1 cellular context compared by ENCODE assay signal in genomic region chr19:45862564-45863334, GRCh38.
A peak's percentile ranks its signal among the peaks of the same experiment; 100 is the strongest.
TF ChIP-seq lines count a peak whose summit lies in the region.

TSS of gene SYMPK (minus strand) at chr19:45863147. CDS start at chr19:45854495, 8,652 bp downstream.

TF ChIP-seq in H1, 55 proteins besides CTCF, POLR2A, EP300 and RAD21:
- TF ChIP-seq TAF1 (IDR thresholded peaks at IDR 0.05; ENCODE audit: low read depth, low read length) (peak; percentile 82), SP2 (IDR thresholded peaks at IDR 0.05; ENCODE audit: low read length) (no peak), CREB1 (IDR thresholded peaks at IDR 0.05) (peak; percentile 83), RFX5 (IDR thresholded peaks at IDR 0.05; ENCODE audit: borderline replicate concordance, low read depth, low read length) (no peak), ASH2L (IDR thresholded peaks at IDR 0.05; ENCODE audit: low read length) (peak; percentile 45), ZNF274 (IDR thresholded peaks at IDR 0.05; ENCODE audit: borderline replicate concordance, extremely low read depth, low read length) (no peak), CHD2 (IDR thresholded peaks at IDR 0.05; ENCODE audit: low read length) (no peak; the same call in 1 of the 2 replicates), SIN3A (conservative IDR thresholded peaks at IDR 0.05 in 1 of 2, IDR thresholded peaks at IDR 0.05 in 1 of 2; ENCODE audit: low read depth in 1 of 2, low read length in 2 of 2) (peak in 1 of 2 experiments; percentile 29; a peak in 1 of 4 replicates), PHF8 (conservative IDR thresholded peaks at IDR 0.05; ENCODE audit: low read depth, low read length) (peak; percentile 90), BACH1 (IDR thresholded peaks at IDR 0.05; ENCODE audit: low read length) (no peak), CEBPB (IDR thresholded peaks at IDR 0.05; ENCODE audit: low read depth, low read length) (no peak), NRF1 (IDR thresholded peaks at IDR 0.05; ENCODE audit: low read depth, low read length) (peak; percentile 77), SIX5 (IDR thresholded peaks at IDR 0.05; ENCODE audit: low read depth, low read length) (peak; percentile 97; the same call in 1 of the 2 replicates), RXRA (IDR thresholded peaks at IDR 0.05; ENCODE audit: insufficient read depth, low read depth, low read length) (no peak), YY1 (IDR thresholded peaks at IDR 0.05; ENCODE audit: low read depth, low read length) (peak; percentile 93), MAFK (IDR thresholded peaks at IDR 0.05; ENCODE audit: low read depth, low read length) (no peak), SP1 (IDR thresholded peaks at IDR 0.05; ENCODE audit: low read depth, low read length) (peak; percentile 74), KDM1A (IDR thresholded peaks at IDR 0.05; ENCODE audit: borderline replicate concordance, low read length) (peak; percentile 73; the same call in 1 of the 2 replicates), EZH2 (IDR thresholded peaks at IDR 0.05; ENCODE audit: low read depth, low read length, severe bottlenecking) (no peak), TAF7 (optimal IDR thresholded peaks at IDR 0.05; ENCODE audit: borderline replicate concordance, low read depth, low read length) (peak; percentile 5), TBP (IDR thresholded peaks at IDR 0.05; ENCODE audit: low read depth, low read length) (peak; percentile 76), SP4 (IDR thresholded peaks at IDR 0.05; ENCODE audit: low read length) (no peak), EGR1 (IDR thresholded peaks at IDR 0.05; ENCODE audit: borderline replicate concordance, low read depth, low read length) (no peak), POLR2AphosphoS5 (IDR thresholded peaks at IDR 0.05; ENCODE audit: low read depth, low read length) (peak; percentile 58), GABPA (IDR thresholded peaks at IDR 0.05; ENCODE audit: borderline replicate concordance, insufficient read depth, low read length) (peak; percentile 90; the same call in 1 of the 2 replicates)
- TF ChIP-seq, protein P1, sequence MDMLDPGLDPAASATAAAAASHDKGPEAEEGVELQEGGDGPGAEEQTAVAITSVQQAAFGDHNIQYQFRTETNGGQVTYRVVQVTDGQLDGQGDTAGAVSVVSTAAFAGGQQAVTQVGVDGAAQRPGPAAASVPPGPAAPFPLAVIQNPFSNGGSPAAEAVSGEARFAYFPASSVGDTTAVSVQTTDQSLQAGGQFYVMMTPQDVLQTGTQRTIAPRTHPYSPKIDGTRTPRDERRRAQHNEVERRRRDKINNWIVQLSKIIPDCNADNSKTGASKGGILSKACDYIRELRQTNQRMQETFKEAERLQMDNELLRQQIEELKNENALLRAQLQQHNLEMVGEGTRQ (IDR thresholded peaks at IDR 0.05; ENCODE audit: low read length): peak; percentile 62; the same call in 1 of the 2 replicates
- TF ChIP-seq, protein P2, sequence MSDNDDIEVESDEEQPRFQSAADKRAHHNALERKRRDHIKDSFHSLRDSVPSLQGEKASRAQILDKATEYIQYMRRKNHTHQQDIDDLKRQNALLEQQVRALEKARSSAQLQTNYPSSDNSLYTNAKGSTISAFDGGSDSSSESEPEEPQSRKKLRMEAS (IDR thresholded peaks at IDR 0.05): peak; percentile 38
